In genomic region chr13:110872768-110873638, GRCh38 we compare ENCODE assay signal across 22 cellular contexts. TPM values are rescaled to one million over a fixed set of nuclear protein-coding genes. Genes with fewer than 3 reads are reported as not detected.
DNase-seq lines count a peak whose midpoint lies in the region; ATAC-seq, FAIRE-seq and TF ChIP-seq lines count a peak whose summit lies in the region.
"Had no signal": no experiment of that assay in that cellular context is flagged by ENCODE, and none has a peak within 500 bp of the region (broad histone marks: within the 10 kb centered on the region; RNA-seq: fewer than 3 reads in every experiment).

No MANE protein-coding gene starts in this region.

- no peak overlapping the region for H2BK12ac ChIP-seq in mesenchymal stem cell (ENCODE audit: low read length in 2 of 2)

- no peaks in the 10 kb centered on the region for H3K79me1 ChIP-seq in mesenchymal stem cell (replicated peaks; ENCODE audit: low read length, poor library complexity, severe bottlenecking)

- no peaks in the 10 kb centered on the region for H3K27me3 ChIP-seq in mesenchymal stem cell (ENCODE audit: control insufficient read depth in 1 of 2, insufficient read depth in 1 of 2, low read length in 2 of 2)
- no peaks in the 10 kb centered on the region for H3K27me3 ChIP-seq in gastrocnemius medialis
- peaks cover 18% of the 10 kb centered on the region for H3K27me3 ChIP-seq in CD4-positive, alpha-beta T cell (ENCODE audit: control insufficient read depth, insufficient read depth, low read length)

- H3K36me3 ChIP-seq in mesenchymal stem cell (ENCODE audit: control insufficient read depth in 1 of 2, insufficient read depth in 2 of 2, low read depth in 1 of 2, low read length in 2 of 2) = no peaks in the 10 kb centered on the region
- no peaks in the 10 kb centered on the region for H3K36me3 ChIP-seq in gastrocnemius medialis
- H3K36me3 ChIP-seq: BLaER1 had no signal

- no peak overlapping the region for H2AK5ac ChIP-seq in mesenchymal stem cell (ENCODE audit: low read length, severe bottlenecking)

- ATAC-seq in stimulated activated naive CD8-positive, alpha-beta T cell treated with anti-CD3 and anti-CD28 coated beads, Interleukin-15, amount 100 ng/mL, for 72 hours = peak; percentile 9
- ATAC-seq in stimulated activated naive CD8-positive, alpha-beta T cell treated with anti-CD3 and anti-CD28 coated beads, Interleukin-15, Interleukin-2, amounts not matched to agents 100 U/mL and 50 U/mL, for 24 hours = no peak
- ATAC-seq in gastrocnemius medialis (no peak), HG02981 (IDR thresholded peaks at IDR 0.05; ENCODE audit: unreplicated experiment) (no peak)
- ATAC-seq in CD4-positive, alpha-beta T cell (ENCODE audit: poor library complexity) = no peak

- peaks cover 8% of the 10 kb centered on the region for H3K4me1 Mint-ChIP-seq in stimulated activated naive CD8-positive, alpha-beta T cell treated with anti-CD3 and anti-CD28 coated beads, Interleukin-15, amount 100 ng/mL, for 72 hours
- peaks cover 22% of the 10 kb centered on the region for H3K4me1 Mint-ChIP-seq in CD4-positive, alpha-beta T cell (ENCODE audit: low read depth)

- H4K8ac ChIP-seq in mesenchymal stem cell (ENCODE audit: low read length) = no peak overlapping the region

- in situ Hi-C loops in gastrocnemius medialis (cut with MboI; ENCODE audit: low sequenced_read_pairs in 4 of 4) = no loop called here

- H3K4me2 ChIP-seq in mesenchymal stem cell (ENCODE audit: low read length, poor library complexity, severe bottlenecking) = no peak overlapping the region

- POLR2A ChIA-PET in CD4-positive, alpha-beta T cell (lab: Charles Lee) = no interaction called here

- H3K27ac Mint-ChIP-seq in stimulated activated naive CD8-positive, alpha-beta T cell treated with anti-CD3 and anti-CD28 coated beads, Interleukin-15, amount 100 ng/mL, for 72 hours = no peak overlapping the region
- no peak overlapping the region for H3K27ac Mint-ChIP-seq in CD4-positive, alpha-beta T cell
- H3K27ac Mint-ChIP-seq: CD4-positive, alpha-beta memory T cell had no signal

- no peak overlapping the region for H3K27ac ChIP-seq in mesenchymal stem cell (ENCODE audit: low read length, poor library complexity, severe bottlenecking)
- H3K27ac ChIP-seq in gastrocnemius medialis = peak overlapping the region; percentile 98 to 99 (median 99)
- H3K27ac ChIP-seq in CD4-positive, alpha-beta T cell (ENCODE audit: low read depth, low read length) = no peak overlapping the region
- H3K27ac ChIP-seq: 22Rv1, BLaER1 had no signal

- intact Hi-C loops in gastrocnemius medialis (cut with DNase I; ENCODE audit: low total_unique reads) = no loop called here
- intact Hi-C loops in CD4-positive, alpha-beta T cell (cut with DNase I, micrococcal nuclease) = no loop called here

- no peak overlapping the region for H2BK5ac ChIP-seq in mesenchymal stem cell (ENCODE audit: low read depth, low read length, poor library complexity, severe bottlenecking)

- H3K23ac ChIP-seq in mesenchymal stem cell (ENCODE audit: low read length in 2 of 2) = no peak overlapping the region

- no peak overlapping the region for H3K18ac ChIP-seq in mesenchymal stem cell (ENCODE audit: low read depth in 1 of 2, low read length in 2 of 2)

- no peak for FAIRE-seq in HTR-8/SVneo (lab: Jason Lieb, UNC)
- FAIRE-seq: GM19239 had no signal

- H3K4ac ChIP-seq in mesenchymal stem cell (ENCODE audit: low read depth in 1 of 2, low read length in 2 of 2) = no peak overlapping the region

- no peaks in the 10 kb centered on the region for H3K9me3 Mint-ChIP-seq in stimulated activated naive CD8-positive, alpha-beta T cell treated with anti-CD3 and anti-CD28 coated beads, Interleukin-15, amount 100 ng/mL, for 72 hours
- H3K9me3 Mint-ChIP-seq in CD4-positive, alpha-beta T cell = no peaks in the 10 kb centered on the region

- H3K27me3 Mint-ChIP-seq in stimulated activated naive CD8-positive, alpha-beta T cell treated with anti-CD3 and anti-CD28 coated beads, Interleukin-15, amount 100 ng/mL, for 72 hours = peaks cover 33% of the 10 kb centered on the region
- peaks cover 44% of the 10 kb centered on the region for H3K27me3 Mint-ChIP-seq in CD4-positive, alpha-beta T cell

- CTCF ChIA-PET in CD4-positive, alpha-beta T cell (lab: Charles Lee) = no interaction called here

- no peak overlapping the region for H2BK120ac ChIP-seq in mesenchymal stem cell (ENCODE audit: low read depth, low read length)

- H4K91ac ChIP-seq in mesenchymal stem cell (ENCODE audit: low read length) = no peak overlapping the region

- peak overlapping the region; percentile 12 for H2BK15ac ChIP-seq in mesenchymal stem cell (ENCODE audit: low read depth, poor library complexity, severe bottlenecking)

- DNase-seq in stimulated activated naive CD8-positive, alpha-beta T cell treated with anti-CD3 and anti-CD28 coated beads, Interleukin-15, amount 100 ng/mL, for 72 hours = no peak
- no peak for DNase-seq in stimulated activated naive CD8-positive, alpha-beta T cell treated with anti-CD3 and anti-CD28 coated beads, Interleukin-15, Interleukin-2, amounts not matched to agents 100 U/mL and 50 U/mL, for 24 hours
- DNase-seq in mesenchymal stem cell (no peak), gastrocnemius medialis (no peak), HTR-8/SVneo (ENCODE audit: insufficient read length, low spot score) (no peak), OCI-M1 (lab: John Stamatoyannopoulos, UW) (no peak)
- no peak for DNase-seq in CD4-positive, alpha-beta T cell
- DNase-seq: ACHN; CD4-positive, alpha-beta memory T cell; DMS153; KBM-7; MM.1S; NCI-H1048; NCI-H1417 treated with DMSO at 0.1 percent for 48 hours; NCI-H187; NCI-H446 treated with DMSO at 0.1 percent for 48 hours; NCI-H526 treated with DMSO at 0.1 percent for 48 hours; SHP77 had no signal

- H3K9me3 ChIP-seq in mesenchymal stem cell (ENCODE audit: control insufficient read depth, low read length) = no peaks in the 10 kb centered on the region
- H3K9me3 ChIP-seq in gastrocnemius medialis = no peaks in the 10 kb centered on the region
- no peaks in the 10 kb centered on the region for H3K9me3 ChIP-seq in CD4-positive, alpha-beta T cell (ENCODE audit: control insufficient read depth, low read length)
- H3K9me3 ChIP-seq: BLaER1 had no signal

- WGBS in mesenchymal stem cell = 89% methylated on average over 35 of the region's 35 CpGs

- H3K4me3 ChIP-seq in mesenchymal stem cell (ENCODE audit: insufficient read depth in 1 of 2, low read depth in 1 of 2, low read length in 2 of 2) = no peak overlapping the region
- no peak overlapping the region for H3K4me3 ChIP-seq in gastrocnemius medialis
- H3K4me3 ChIP-seq: BLaER1 had no signal

- H3K4me3 Mint-ChIP-seq in stimulated activated naive CD8-positive, alpha-beta T cell treated with anti-CD3 and anti-CD28 coated beads, Interleukin-15, amount 100 ng/mL, for 72 hours = no peak overlapping the region
- no peak overlapping the region for H3K4me3 Mint-ChIP-seq in CD4-positive, alpha-beta T cell

- H3K9ac ChIP-seq in mesenchymal stem cell (ENCODE audit: low read length) = no peak overlapping the region
- H3K9ac ChIP-seq: BLaER1 had no signal

- TF ChIP-seq CTCF in gastrocnemius medialis (IDR thresholded peaks at IDR 0.05 in 4 of 5, conservative IDR thresholded peaks at IDR 0.05 in 1 of 5) = no peak
- TF ChIP-seq CTCF in CD4-positive, alpha-beta T cell (IDR thresholded peaks at IDR 0.05) = no peak

- TF ChIP-seq POLR2A in gastrocnemius medialis (IDR thresholded peaks at IDR 0.05) = no peak

- no peak overlapping the region for H3K14ac ChIP-seq in mesenchymal stem cell (ENCODE audit: low read length in 2 of 2)

- no peak overlapping the region for H2AFZ ChIP-seq in mesenchymal stem cell (ENCODE audit: low read depth, low read length)

- H3K4me1 ChIP-seq in mesenchymal stem cell (ENCODE audit: control insufficient read depth, insufficient read depth, low read depth, low read length) (peaks cover 24% of the 10 kb centered on the region), gastrocnemius medialis (peaks cover 37 to 38% of the 10 kb centered on the region in 2 donors)

- H3K36me3 Mint-ChIP-seq in CD4-positive, alpha-beta T cell (ENCODE audit: low read depth) = no peaks in the 10 kb centered on the region

RNA-seq across cellular contexts. Expression of gene ANKRD10, which starts 41.9 kb away (rescaled TPM):
- polyA plus RNA-seq in mesenchymal stem cell (2013, experiment 1 of 2) = 34.0 TPM
- 33.7 TPM for polyA plus RNA-seq in mesenchymal stem cell (2013, experiment 2 of 2)
- 100 to 1,000 TPM; 145 to 381 (median 164) TPM for total RNA-seq in gastrocnemius medialis
- 10 to 100 TPM; 75.5 to 83.8 TPM for total RNA-seq in CD4-positive, alpha-beta T cell

Comparison
In these comparisons a context has a peak if more than half of its experiments do, and no peak if none do; other contexts are left out.
1. H3K27ac ChIP-seq: peak in gastrocnemius medialis (4 of 4); none in mesenchymal stem cell (single experiment) and CD4-positive, alpha-beta T cell (single experiment).